1 cellular context compared by ENCODE assay signal in the genomic region with DNA sequence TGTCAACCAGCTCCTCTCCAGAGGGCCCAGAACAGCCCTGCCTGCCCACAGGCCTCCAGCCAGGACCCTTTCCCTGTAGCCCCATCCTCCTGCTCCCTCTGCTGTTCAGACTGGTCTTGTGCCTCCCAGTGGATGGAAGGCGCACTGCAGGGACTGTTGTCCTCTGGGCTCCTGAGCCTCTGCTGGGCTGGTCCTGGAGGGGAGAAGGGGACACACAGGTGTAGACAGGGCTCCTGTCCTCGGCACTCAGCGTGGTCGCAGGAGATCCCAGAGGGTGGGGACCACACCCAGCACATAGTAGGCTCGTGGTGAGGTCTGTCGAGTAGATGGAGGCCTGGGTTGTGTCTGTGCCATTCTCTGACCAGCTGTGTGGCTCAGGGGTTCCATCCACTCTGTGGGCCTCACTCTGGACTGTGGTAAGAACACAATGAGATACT.
A peak's percentile ranks its signal among the peaks of the same experiment; 100 is the strongest.
TF ChIP-seq lines count a peak whose summit lies in the region.

No MANE protein-coding gene starts in this region.

TF ChIP-seq in HepG2, 621 proteins besides CTCF, POLR2A, EP300 and RAD21 (continued from another document and continues in another):
- no peak for TF ChIP-seq FOXP4 (CRISPR knock-in tag; IDR thresholded peaks at IDR 0.05)
- peak; percentile 14 for TF ChIP-seq HNRNPLL (IDR thresholded peaks at IDR 0.05; ENCODE audit: low read depth, low read length, poor library complexity, severe bottlenecking)
- TF ChIP-seq HNF1B (CRISPR knock-in tag; IDR thresholded peaks at IDR 0.05): no peak
- TF ChIP-seq ATF6 (CRISPR knock-in tag; conservative IDR thresholded peaks at IDR 0.05): no peak
- TF ChIP-seq, protein P1, sequence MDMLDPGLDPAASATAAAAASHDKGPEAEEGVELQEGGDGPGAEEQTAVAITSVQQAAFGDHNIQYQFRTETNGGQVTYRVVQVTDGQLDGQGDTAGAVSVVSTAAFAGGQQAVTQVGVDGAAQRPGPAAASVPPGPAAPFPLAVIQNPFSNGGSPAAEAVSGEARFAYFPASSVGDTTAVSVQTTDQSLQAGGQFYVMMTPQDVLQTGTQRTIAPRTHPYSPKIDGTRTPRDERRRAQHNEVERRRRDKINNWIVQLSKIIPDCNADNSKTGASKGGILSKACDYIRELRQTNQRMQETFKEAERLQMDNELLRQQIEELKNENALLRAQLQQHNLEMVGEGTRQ (IDR thresholded peaks at IDR 0.05; ENCODE audit: low read depth, low read length): no peak
- TF ChIP-seq, protein P1 (CRISPR knock-in tag; IDR thresholded peaks at IDR 0.05; ENCODE audit: borderline replicate concordance): no peak
- TF ChIP-seq ZNF10 (CRISPR knock-in tag; IDR thresholded peaks at IDR 0.05; ENCODE audit: borderline replicate concordance, low read depth): no peak
- TF ChIP-seq TBL1XR1 (IDR thresholded peaks at IDR 0.05; ENCODE audit: borderline replicate concordance, low read length, partially characterized antibody): no peak
- TF ChIP-seq ZFP1 (CRISPR knock-in tag; IDR thresholded peaks at IDR 0.05): no peak
- no peak for TF ChIP-seq SNAPC2 (CRISPR knock-in tag; IDR thresholded peaks at IDR 0.05)
- TF ChIP-seq, protein P2, sequence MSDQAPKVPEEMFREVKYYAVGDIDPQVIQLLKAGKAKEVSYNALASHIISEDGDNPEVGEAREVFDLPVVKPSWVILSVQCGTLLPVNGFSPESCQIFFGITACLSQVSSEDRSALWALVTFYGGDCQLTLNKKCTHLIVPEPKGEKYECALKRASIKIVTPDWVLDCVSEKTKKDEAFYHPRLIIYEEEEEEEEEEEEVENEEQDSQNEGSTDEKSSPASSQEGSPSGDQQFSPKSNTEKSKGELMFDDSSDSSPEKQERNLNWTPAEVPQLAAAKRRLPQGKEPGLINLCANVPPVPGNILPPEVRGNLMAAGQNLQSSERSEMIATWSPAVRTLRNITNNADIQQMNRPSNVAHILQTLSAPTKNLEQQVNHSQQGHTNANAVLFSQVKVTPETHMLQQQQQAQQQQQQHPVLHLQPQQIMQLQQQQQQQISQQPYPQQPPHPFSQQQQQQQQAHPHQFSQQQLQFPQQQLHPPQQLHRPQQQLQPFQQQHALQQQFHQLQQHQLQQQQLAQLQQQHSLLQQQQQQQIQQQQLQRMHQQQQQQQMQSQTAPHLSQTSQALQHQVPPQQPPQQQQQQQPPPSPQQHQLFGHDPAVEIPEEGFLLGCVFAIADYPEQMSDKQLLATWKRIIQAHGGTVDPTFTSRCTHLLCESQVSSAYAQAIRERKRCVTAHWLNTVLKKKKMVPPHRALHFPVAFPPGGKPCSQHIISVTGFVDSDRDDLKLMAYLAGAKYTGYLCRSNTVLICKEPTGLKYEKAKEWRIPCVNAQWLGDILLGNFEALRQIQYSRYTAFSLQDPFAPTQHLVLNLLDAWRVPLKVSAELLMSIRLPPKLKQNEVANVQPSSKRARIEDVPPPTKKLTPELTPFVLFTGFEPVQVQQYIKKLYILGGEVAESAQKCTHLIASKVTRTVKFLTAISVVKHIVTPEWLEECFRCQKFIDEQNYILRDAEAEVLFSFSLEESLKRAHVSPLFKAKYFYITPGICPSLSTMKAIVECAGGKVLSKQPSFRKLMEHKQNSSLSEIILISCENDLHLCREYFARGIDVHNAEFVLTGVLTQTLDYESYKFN (CRISPR knock-in tag; conservative IDR thresholded peaks at IDR 0.05): 0 out of 2 replicates have a peak, but pooled peaks have one; percentile 3
- TF ChIP-seq SP1 (IDR thresholded peaks at IDR 0.05): no peak
- peak; percentile 40; the same call in 1 of the 2 replicates for TF ChIP-seq SP1 (CRISPR knock-in tag; IDR thresholded peaks at IDR 0.05)
- TF ChIP-seq, protein P3, sequence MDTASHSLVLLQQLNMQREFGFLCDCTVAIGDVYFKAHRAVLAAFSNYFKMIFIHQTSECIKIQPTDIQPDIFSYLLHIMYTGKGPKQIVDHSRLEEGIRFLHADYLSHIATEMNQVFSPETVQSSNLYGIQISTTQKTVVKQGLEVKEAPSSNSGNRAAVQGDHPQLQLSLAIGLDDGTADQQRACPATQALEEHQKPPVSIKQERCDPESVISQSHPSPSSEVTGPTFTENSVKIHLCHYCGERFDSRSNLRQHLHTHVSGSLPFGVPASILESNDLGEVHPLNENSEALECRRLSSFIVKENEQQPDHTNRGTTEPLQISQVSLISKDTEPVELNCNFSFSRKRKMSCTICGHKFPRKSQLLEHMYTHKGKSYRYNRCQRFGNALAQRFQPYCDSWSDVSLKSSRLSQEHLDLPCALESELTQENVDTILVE (CRISPR knock-in tag; IDR thresholded peaks at IDR 0.05): 0 out of 2 replicates have a peak, but pooled peaks have one; percentile 12
- TF ChIP-seq E2F2 (CRISPR knock-in tag; IDR thresholded peaks at IDR 0.05; ENCODE audit: borderline replicate concordance): 0 out of 2 replicates have a peak, but pooled peaks have one; percentile 29
- TF ChIP-seq SIN3B (IDR thresholded peaks at IDR 0.05; ENCODE audit: low read length): peak; percentile 27; the same call in 1 of the 2 replicates
- no peak for TF ChIP-seq BRCA1 (CRISPR knock-in tag; IDR thresholded peaks at IDR 0.05)
- no peak for TF ChIP-seq ARNTL (CRISPR knock-in tag; IDR thresholded peaks at IDR 0.05)
- TF ChIP-seq NFKB2 (CRISPR knock-in tag; IDR thresholded peaks at IDR 0.05; ENCODE audit: borderline replicate concordance): 0 out of 2 replicates have a peak, but pooled peaks have one; percentile 39
- no peak for TF ChIP-seq ZNF432 (CRISPR knock-in tag; IDR thresholded peaks at IDR 0.05; ENCODE audit: borderline replicate concordance)
- no peak for TF ChIP-seq LBX2 (CRISPR knock-in tag; IDR thresholded peaks at IDR 0.05; ENCODE audit: borderline replicate concordance)
- TF ChIP-seq ZNF510 (CRISPR knock-in tag; IDR thresholded peaks at IDR 0.05; ENCODE audit: low read depth): no peak
- TF ChIP-seq RARG (CRISPR knock-in tag; IDR thresholded peaks at IDR 0.05; ENCODE audit: low read depth): no peak
- TF ChIP-seq ZNF547 (CRISPR knock-in tag; IDR thresholded peaks at IDR 0.05): 0 out of 2 replicates have a peak, but pooled peaks have one; percentile 26
- 0 out of 2 replicates have a peak, but pooled peaks have one; percentile 8 for TF ChIP-seq ZNF792 (CRISPR knock-in tag; IDR thresholded peaks at IDR 0.05)
- TF ChIP-seq ELF3 (CRISPR knock-in tag; IDR thresholded peaks at IDR 0.05): 0 out of 2 replicates have a peak, but pooled peaks have one; percentile 31
- 0 out of 4 replicates have a peak, but pooled peaks of 1 of the 2 experiments have one; percentile 13 for TF ChIP-seq ATF4 (CRISPR knock-in tag; IDR thresholded peaks at IDR 0.05)
- TF ChIP-seq SIN3A (IDR thresholded peaks at IDR 0.05; ENCODE audit: borderline replicate concordance, low read depth, low read length): no peak
- no peak for TF ChIP-seq PAWR (CRISPR knock-in tag; IDR thresholded peaks at IDR 0.05; ENCODE audit: borderline replicate concordance)
- peak; percentile 67; the same call in 1 of the 2 replicates for TF ChIP-seq ADNP (CRISPR knock-in tag; IDR thresholded peaks at IDR 0.05)
- no peak for TF ChIP-seq JARID2 (CRISPR knock-in tag; IDR thresholded peaks at IDR 0.05; ENCODE audit: insufficient replicate concordance)
- TF ChIP-seq MYC (CRISPR knock-in tag; IDR thresholded peaks at IDR 0.05; ENCODE audit: borderline replicate concordance): peak; percentile 24; the same call in 1 of the 2 replicates
- no peak for TF ChIP-seq SNRNP70 (IDR thresholded peaks at IDR 0.05; ENCODE audit: low read depth, low read length)
- TF ChIP-seq DNMT1 (CRISPR knock-in tag; IDR thresholded peaks at IDR 0.05): 0 out of 2 replicates have a peak, but pooled peaks have one; percentile 14
- peak; percentile 28; the same call in 1 of the 2 replicates for TF ChIP-seq ZNF274 (CRISPR knock-in tag; IDR thresholded peaks at IDR 0.05)
- TF ChIP-seq ZNF335 (CRISPR knock-in tag; IDR thresholded peaks at IDR 0.05): 0 out of 2 replicates have a peak, but pooled peaks have one; percentile 45
- TF ChIP-seq TBP (CRISPR knock-in tag; IDR thresholded peaks at IDR 0.05): no peak
- peak; percentile 48 for TF ChIP-seq SRSF1 (optimal IDR thresholded peaks at IDR 0.05; ENCODE audit: low read depth, low read length)
- TF ChIP-seq ZNF589 (CRISPR knock-in tag; conservative IDR thresholded peaks at IDR 0.05): 0 out of 2 replicates have a peak, but pooled peaks have one; percentile 20
- peak; percentile 63; the same call in 1 of the 2 replicates for TF ChIP-seq ZFP91 (CRISPR knock-in tag; IDR thresholded peaks at IDR 0.05; ENCODE audit: borderline replicate concordance)
- peak; percentile 38; the same call in 1 of the 2 replicates for TF ChIP-seq ZFY (CRISPR knock-in tag; IDR thresholded peaks at IDR 0.05)
- no peak for TF ChIP-seq ZNF282 (IDR thresholded peaks at IDR 0.05; ENCODE audit: partially characterized antibody)
- TF ChIP-seq ZNF33B (CRISPR knock-in tag; IDR thresholded peaks at IDR 0.05): no peak
